ENCODE assay signal across 28 cellular contexts in the genomic region with DNA sequence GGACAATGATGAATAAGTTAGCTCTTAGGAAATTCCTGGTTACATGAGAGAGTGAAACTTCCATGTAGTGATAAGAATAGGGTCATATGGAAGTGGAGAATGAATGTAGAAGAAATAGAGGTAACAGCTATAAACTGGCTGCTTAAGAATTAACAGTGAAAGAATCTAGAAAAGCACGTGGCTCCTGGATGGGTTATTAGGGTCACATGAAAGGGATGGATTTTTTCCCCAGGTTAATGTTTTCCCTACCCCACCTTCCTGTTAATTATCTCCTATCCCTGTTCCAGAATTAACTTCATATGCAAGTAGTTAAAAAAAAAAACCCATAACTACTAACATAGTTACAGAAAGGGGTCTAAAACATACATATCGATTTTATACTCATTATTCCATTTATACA.
"Had no signal": no experiment of that assay in that cellular context is flagged by ENCODE, and none has a peak within 500 bp of the region (broad histone marks: within the 10 kb centered on the region; RNA-seq: fewer than 3 reads in every experiment).

No MANE protein-coding gene starts in this region.

- H3K27me3 Mint-ChIP-seq: central memory CD8-positive, alpha-beta T cell; naive thymus-derived CD8-positive, alpha-beta T cell; stimulated activated naive CD8-positive, alpha-beta T cell treated with anti-CD3 and anti-CD28 coated beads, Interleukin-15, amount 100 ng/mL, for 72 hours had no signal

- H3K4me1 Mint-ChIP-seq: central memory CD8-positive, alpha-beta T cell; immature natural killer cell; stimulated activated naive CD8-positive, alpha-beta T cell treated with anti-CD3 and anti-CD28 coated beads, Interleukin-15, amount 100 ng/mL, for 72 hours had no signal

- H3K4me3 Mint-ChIP-seq: central memory CD8-positive, alpha-beta T cell; immature natural killer cell; naive thymus-derived CD8-positive, alpha-beta T cell; stimulated activated naive CD8-positive, alpha-beta T cell treated with anti-CD3 and anti-CD28 coated beads, Interleukin-15, amount 100 ng/mL, for 72 hours had no signal

- H3K27ac Mint-ChIP-seq: stimulated activated naive CD8-positive, alpha-beta T cell treated with anti-CD3 and anti-CD28 coated beads, Interleukin-15, amount 100 ng/mL, for 72 hours had no signal

- ATAC-seq: heart right ventricle; left lung; naive thymus-derived CD8-positive, alpha-beta T cell; psoas muscle; right lobe of liver; stimulated activated naive CD8-positive, alpha-beta T cell treated with anti-CD3 and anti-CD28 coated beads, Interleukin-15, amount 100 ng/mL, for 72 hours; upper lobe of right lung had no signal

- H3K9me3 Mint-ChIP-seq: central memory CD8-positive, alpha-beta T cell; immature natural killer cell; naive thymus-derived CD8-positive, alpha-beta T cell; stimulated activated naive CD8-positive, alpha-beta T cell treated with anti-CD3 and anti-CD28 coated beads, Interleukin-15, amount 100 ng/mL, for 72 hours had no signal

- FAIRE-seq: endothelial cell of umbilical vein had no signal

- DNase-seq: dermis blood vessel endothelial cell; effector memory CD4-positive, alpha-beta T cell; erythroblast; esophagus squamous epithelium; foreskin melanocyte; glutamatergic neuron; heart right ventricle; hypothalamus; immature natural killer cell; islet precursor cell; left lung; mammary epithelial cell; mesendoderm; naive thymus-derived CD8-positive, alpha-beta T cell; occipital lobe; ovary; posterior cingulate gyrus; psoas muscle; retina; right lobe of liver; stimulated activated CD4-positive, alpha-beta T cell treated with anti-CD3 and anti-CD28 coated beads, Interleukin-2, amount 100 ng/mL, for 48 hours; stimulated activated naive CD4-positive, alpha-beta T cell; stimulated activated naive CD8-positive, alpha-beta T cell treated with anti-CD3 and anti-CD28 coated beads, Interleukin-15, amount 100 ng/mL, for 72 hours; transverse colon; upper lobe of right lung; uterus had no signal
